Comparison of ENCODE assay signal across 8 cellular contexts in genomic region chr12:4307593-4308333, GRCh38. TPM values are rescaled to one million over a fixed set of nuclear protein-coding genes. Genes with fewer than 3 reads are reported as not detected.
DNase-seq lines count a peak whose midpoint lies in the region; ATAC-seq, FAIRE-seq and TF ChIP-seq lines count a peak whose summit lies in the region.

No MANE protein-coding gene starts in this region.

- intact Hi-C loops in cardiac septum (cut with DNase I): no loop called here
- intact Hi-C loops in pancreas (cut with DNase I): no loop called here

- TF ChIP-seq CTCF in AG04450 (IDR thresholded peaks at IDR 0.05; ENCODE audit: low read depth, low read length) (peak; percentile 79), GM12875 (IDR thresholded peaks at IDR 0.05; ENCODE audit: borderline replicate concordance, insufficient read depth, low read depth, low read length) (peak; percentile 38; the same call in 1 of the 2 replicates), pancreas (IDR thresholded peaks at IDR 0.05) (peak; percentile 10 to 46 (median 30))

- no peaks in the 10 kb centered on the region for H3K36me3 ChIP-seq in pancreas

- CTCF ChIA-PET in AG04450 (lab: Charles Lee): interaction anchor here (0.5 to 3.8 kb wide), 22 partner anchors 10 to 693 kb away, joined by 3 to 31 read pairs (median 4); partner anchors contain the start of gene DYRK4

- ATAC-seq in pancreas (peak; percentile 66 to 98 (median 92)), HG02885 (IDR thresholded peaks at IDR 0.05; ENCODE audit: poor library complexity, unreplicated experiment) (no peak)

- H3K4me1 ChIP-seq in pancreas: no peaks in the 10 kb centered on the region

- peak overlapping the region; percentile 17; the same call in 1 of the 2 replicates for H3K4me3 ChIP-seq in AG04450 (ENCODE audit: low read depth, low read length)
- H3K4me3 ChIP-seq in GM12875 (ENCODE audit: low read depth, low read length): no peak overlapping the region
- H3K4me3 ChIP-seq in pancreas: no peak overlapping the region

- peak; percentile 26 for FAIRE-seq in pancreas (lab: Jason Lieb, UNC)

- H3K27ac ChIP-seq in AG04450 (ENCODE audit: low read depth, low read length) (no peak overlapping the region), pancreas (no peak overlapping the region)

- WGBS in pancreas, 2 donors: 27 to 41% methylated on average over 25 of the region's 25 CpGs

- POLR2A ChIA-PET in AG04450 (lab: Yijun Ruan, JAX): no interaction called here

- DNase-seq in AG04450 (ENCODE audit: low read depth, low spot score) (peak; percentile 55), NCI-H2171 (lab: John Stamatoyannopoulos, UW) (peak; percentile 92), amniotic epithelial cell (ENCODE audit: low read depth) (peak; percentile 77), cardiac septum (ENCODE audit: low spot score) (peak; percentile 82), pancreas (peak; percentile 59 to 81 (median 71)), GM19238 (ENCODE audit: insufficient read length, low spot score) (no peak)

- H3K27me3 ChIP-seq in AG04450 (ENCODE audit: control insufficient read depth, insufficient read depth, low read length): peaks cover 14% of the 10 kb centered on the region
- no peaks in the 10 kb centered on the region for H3K27me3 ChIP-seq in pancreas

- H3K9me3 ChIP-seq in AG04450 (ENCODE audit: control insufficient read depth, insufficient read depth, low read length): no peaks in the 10 kb centered on the region
- no peaks in the 10 kb centered on the region for H3K9me3 ChIP-seq in pancreas

RNA-seq across cellular contexts. Expression of gene TIGAR, which starts 13.2 kb away (rescaled TPM):
- polyA plus RNA-seq in AG04450 (2011; rRNA removed) (24.5 and 28.8 TPM in 2 replicates), pancreas (1 to 10 TPM; 1.4 to 2.3 TPM)
- polyA minus RNA-seq in AG04450 (2011; rRNA and poly(A)+ RNA removed): 8.7 and 14.2 TPM in 2 replicates
- total RNA-seq in cardiac septum (13.0 TPM), pancreas (1 to 10 TPM in 5 of 6 donors, under 1 TPM in 1; 0.51 to 5.5 (median 1.8) TPM)

RNA-seq across cellular contexts. Expression of gene CCND2, which starts 34.2 kb away (rescaled TPM):
- polyA plus RNA-seq in AG04450 (2011; rRNA removed): 3.6 and 4.2 TPM in 2 replicates
- polyA minus RNA-seq in AG04450 (2011; rRNA and poly(A)+ RNA removed): 11.6 and 14.9 TPM in 2 replicates
- total RNA-seq in cardiac septum: 478 TPM
- total RNA-seq in pancreas: 10 to 100 TPM; 51.5 to 75.6 (median 63.5) TPM
- 1 to 10 TPM; 6.3 to 9.1 TPM for polyA plus RNA-seq in pancreas
